In genomic region chr1:159798893-159799292, GRCh38 we compare ENCODE assay signal across 1 cellular context.
A peak's percentile ranks its signal among the peaks of the same experiment; 100 is the strongest.
TF ChIP-seq lines count a peak whose summit lies in the region.

No MANE protein-coding gene starts in this region.

TF ChIP-seq in GM23338, 12 proteins besides CTCF, POLR2A, EP300 and RAD21 (continued from another document):
- peak; percentile 81; the same call in 1 of the 2 replicates for TF ChIP-seq ZNF114 (CRISPR knock-in tag; IDR thresholded peaks at IDR 0.05)
